ENCODE assay signal across 1 cellular context in genomic region chr7:100156331-100157068, GRCh38.
TF ChIP-seq lines count a peak whose summit lies in the region.

No MANE protein-coding gene starts in this region.

TF ChIP-seq in liver, 16 proteins besides CTCF, POLR2A, EP300 and RAD21:
- TF ChIP-seq ZBTB33 (IDR thresholded peaks at IDR 0.05) = no peak
- TF ChIP-seq JUND (IDR thresholded peaks at IDR 0.05) = no peak
- no peak for TF ChIP-seq SP1 (IDR thresholded peaks at IDR 0.05)
- no peak for TF ChIP-seq EGR1 (IDR thresholded peaks at IDR 0.05; ENCODE audit: low read depth in 2 of 2)
- no peak for TF ChIP-seq ATF3 (IDR thresholded peaks at IDR 0.05)
- TF ChIP-seq RXRA (IDR thresholded peaks at IDR 0.05) = no peak
- no peak for TF ChIP-seq FOXA1 (IDR thresholded peaks at IDR 0.05)
- TF ChIP-seq GABPA (IDR thresholded peaks at IDR 0.05 in 1 of 2, conservative IDR thresholded peaks at IDR 0.05 in 1 of 2) = no peak
- TF ChIP-seq YY1 (IDR thresholded peaks at IDR 0.05) = no peak
- no peak for TF ChIP-seq FOXA2 (IDR thresholded peaks at IDR 0.05)
- TF ChIP-seq HNF4A (conservative IDR thresholded peaks at IDR 0.05) = no peak
- TF ChIP-seq REST (IDR thresholded peaks at IDR 0.05) = no peak
- TF ChIP-seq NR2F2 (IDR thresholded peaks at IDR 0.05) = no peak
- TF ChIP-seq TAF1 (conservative IDR thresholded peaks at IDR 0.05) = no peak
- no peak for TF ChIP-seq HNF4G (IDR thresholded peaks at IDR 0.05)
- no peak for TF ChIP-seq MAX (IDR thresholded peaks at IDR 0.05)
